In genomic region chr5:68305223-68305865, GRCh38 we compare ENCODE assay signal across 20 cellular contexts.
"Had no signal": no experiment of that assay in that cellular context is flagged by ENCODE, and none has a peak within 500 bp of the region (broad histone marks: within the 10 kb centered on the region; RNA-seq: fewer than 3 reads in every experiment).

No MANE protein-coding gene starts in this region.

- ATAC-seq: activated CD8-positive, alpha-beta T cell treated with anti-CD3 and anti-CD28 coated beads, Interleukin-2, amount 10 ng/mL, durations not matched to agents 7 days and 5 days; gastroesophageal sphincter; naive thymus-derived CD4-positive, alpha-beta T cell had no signal

- H3K36me3 ChIP-seq: breast epithelium, neural progenitor cell, prostate gland had no signal

- H3K9ac ChIP-seq: neural progenitor cell had no signal

- H3K27ac ChIP-seq: ascending aorta, gastroesophageal sphincter, heart right ventricle, neural progenitor cell, prostate gland had no signal

- H3K9me3 ChIP-seq: ascending aorta, breast epithelium, gastroesophageal sphincter, heart right ventricle, prostate gland, right atrium auricular region had no signal

- H3K4me3 ChIP-seq: ascending aorta, breast epithelium, gastroesophageal sphincter, heart right ventricle, neural progenitor cell, prostate gland, right atrium auricular region had no signal

- H3K4me2 ChIP-seq: neural progenitor cell had no signal

- H3K27me3 ChIP-seq: ascending aorta, breast epithelium, gastroesophageal sphincter, heart right ventricle, neural progenitor cell, right atrium auricular region had no signal

- H3K4me1 ChIP-seq: ascending aorta, breast epithelium, neural progenitor cell, prostate gland had no signal

- DNase-seq: activated CD4-positive, alpha-beta T cell treated with anti-CD3 and anti-CD28 coated beads, Interleukin-2, amount 10 ng/mL, durations not matched to agents 24 days and 14 days; activated CD8-positive, alpha-beta T cell treated with anti-CD3 and anti-CD28 coated beads, Interleukin-2, amount 10 ng/mL, durations not matched to agents 7 days and 5 days; activated effector memory CD4-positive, alpha-beta T cell treated with Interleukin-2 at 50 U/mL for 16 hours; activated naive CD4-positive, alpha-beta T cell treated with anti-CD3 and anti-CD28 coated beads, Interleukin-2, amount 50 U/mL, for 16 hours; activated T-cell treated with anti-CD3 and anti-CD28 coated beads, Interleukin-2, amount 50 U/mL, for 24 hours; cerebellar nuclear complex; cortex of kidney; heart right ventricle; mesenchymal stem cell; naive thymus-derived CD4-positive, alpha-beta T cell; stimulated activated CD4-positive, alpha-beta T cell treated with anti-CD3 and anti-CD28 coated beads, Interleukin-2, amount 100 ng/mL, for 24 hours; stimulated activated naive CD8-positive, alpha-beta T cell treated with anti-CD3 and anti-CD28 coated beads, Interleukin-15, amount 100 ng/mL, for 72 hours; T-helper 1 cell; T1000 had no signal
